In the genomic region with DNA sequence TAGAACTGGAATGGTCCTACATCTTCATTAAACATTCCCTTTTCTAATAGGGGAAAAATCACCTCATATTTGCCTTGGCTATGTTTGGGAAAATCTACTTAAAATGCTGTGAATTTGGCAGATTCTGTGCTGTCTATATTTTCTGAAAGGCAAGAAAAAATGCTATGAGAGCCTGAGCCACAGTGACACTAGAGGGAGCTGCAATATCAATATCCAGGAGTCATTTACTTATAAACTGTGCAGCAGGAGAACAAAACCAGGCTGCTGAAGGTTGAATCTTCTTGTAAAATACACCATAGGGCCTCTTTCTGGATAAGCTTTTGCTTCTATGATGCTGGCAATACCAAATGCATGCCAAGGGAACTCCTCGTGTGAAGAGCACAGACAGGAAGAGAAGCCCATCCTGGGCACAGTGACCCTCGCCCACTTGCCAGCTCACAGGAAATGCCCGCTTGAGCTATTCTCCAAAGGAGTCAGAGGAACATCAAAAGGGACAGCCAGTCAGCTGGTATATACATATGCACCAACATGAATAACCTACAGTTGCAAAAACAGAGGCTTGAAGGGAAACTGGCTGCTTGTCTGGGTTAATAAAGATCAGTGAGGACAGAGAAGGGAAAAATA, we compare ENCODE assay signal across 8 cellular contexts. TPM values are rescaled to one million over a fixed set of nuclear protein-coding genes. Genes with fewer than 3 reads are reported as not detected.
DNase-seq lines count a peak whose midpoint lies in the region; ATAC-seq and TF ChIP-seq lines count a peak whose summit lies in the region.

No MANE protein-coding gene starts in this region.

- peak; percentile 70 for ATAC-seq in naive thymus-derived CD4-positive, alpha-beta T cell
- no peak for ATAC-seq in GM19467 (IDR thresholded peaks at IDR 0.05; ENCODE audit: unreplicated experiment)
- no peak for ATAC-seq in GM18520 (IDR thresholded peaks at IDR 0.05; ENCODE audit: unreplicated experiment)

- TF ChIP-seq EP300 in esophagus muscularis mucosa (IDR thresholded peaks at IDR 0.05): no peak

- H3K4me3 ChIP-seq in esophagus muscularis mucosa: no peak overlapping the region
- no peak overlapping the region for H3K4me3 ChIP-seq in naive thymus-derived CD4-positive, alpha-beta T cell (ENCODE audit: low read length)

- intact Hi-C loops in esophagus muscularis mucosa (cut with DNase I): loop anchor here (5.0 kb wide), 2 partner anchors 378 to 423 kb away; no protein-coding TSS in a partner anchor
- intact Hi-C loops in naive thymus-derived CD4-positive, alpha-beta T cell (cut with micrococcal nuclease): loop anchor here (1.0 to 2.0 kb wide), 5 partner anchors 68 to 424 kb away; no protein-coding TSS in a partner anchor

- DNase-seq in ACHN (peak; percentile 68), GM04504 (ENCODE audit: low read depth) (peak; percentile 41), NCI-H2029 (lab: John Stamatoyannopoulos, UW) (peak; percentile 1), esophagus muscularis mucosa (ENCODE audit: extremely low spot score) (peak; percentile 47)
- DNase-seq in naive thymus-derived CD4-positive, alpha-beta T cell: peak in 7 of 9 donors; percentile 19 to 63 (median 47)

- WGBS in esophagus muscularis mucosa: 59% methylated on average over 3 of the region's 3 CpGs

- POLR2A ChIA-PET in naive thymus-derived CD4-positive, alpha-beta T cell (lab: Charles Lee): interaction anchor here (0.6 kb wide), 1 partner anchor 488 kb away, joined by 3 read pairs; no protein-coding TSS in a partner anchor

- no peaks in the 10 kb centered on the region for H3K9me3 ChIP-seq in esophagus muscularis mucosa
- no peaks in the 10 kb centered on the region for H3K9me3 ChIP-seq in naive thymus-derived CD4-positive, alpha-beta T cell (ENCODE audit: control insufficient read depth in 2 of 3, low read length in 3 of 3)

- no peaks in the 10 kb centered on the region for H3K27me3 ChIP-seq in esophagus muscularis mucosa
- H3K27me3 ChIP-seq in naive thymus-derived CD4-positive, alpha-beta T cell (ENCODE audit: control insufficient read depth in 2 of 2, insufficient read depth in 2 of 2, low read length in 2 of 2): no peaks in the 10 kb centered on the region

- peaks cover 0 to 12% (median 6%) of the 10 kb centered on the region in 7 donors for H3K4me1 Mint-ChIP-seq in naive thymus-derived CD4-positive, alpha-beta T cell

- H3K36me3 ChIP-seq in esophagus muscularis mucosa: peaks cover 0 to 12% (median 9%) of the 10 kb centered on the region in 4 donors
- no peaks in the 10 kb centered on the region for H3K36me3 ChIP-seq in naive thymus-derived CD4-positive, alpha-beta T cell (ENCODE audit: control insufficient read depth in 2 of 3, insufficient read depth in 3 of 3, low read length in 3 of 3)

- H3K36me3 Mint-ChIP-seq in naive thymus-derived CD4-positive, alpha-beta T cell: peaks cover 0 to 8% (median under 1%) of the 10 kb centered on the region in 5 donors

- no peak overlapping the region for H3K27ac Mint-ChIP-seq in naive thymus-derived CD4-positive, alpha-beta T cell

- TF ChIP-seq POLR2A in esophagus muscularis mucosa (IDR thresholded peaks at IDR 0.05; ENCODE audit: low read depth): no peak

- H3K27ac ChIP-seq in VCaP: no peak overlapping the region
- H3K27ac ChIP-seq in esophagus muscularis mucosa (replicated peaks in 1 of 4): no peak overlapping the region
- no peak overlapping the region for H3K27ac ChIP-seq in naive thymus-derived CD4-positive, alpha-beta T cell (ENCODE audit: low read depth, low read length)

- H3K4me3 Mint-ChIP-seq in naive thymus-derived CD4-positive, alpha-beta T cell: no peak overlapping the region

- CTCF ChIA-PET in naive thymus-derived CD4-positive, alpha-beta T cell (lab: Charles Lee): interaction anchor here (0.5 to 4.9 kb wide), 14 partner anchors 12 to 516 kb away, joined by 3 to 43 read pairs (median 4); no protein-coding TSS in a partner anchor

- peaks cover 0 to 8% (median 7%) of the 10 kb centered on the region in 4 donors for H3K4me1 ChIP-seq in esophagus muscularis mucosa
- no peaks in the 10 kb centered on the region for H3K4me1 ChIP-seq in naive thymus-derived CD4-positive, alpha-beta T cell (ENCODE audit: control insufficient read depth in 2 of 2, insufficient read depth in 2 of 2, low read length in 2 of 2)

- no peaks in the 10 kb centered on the region for H3K9me3 Mint-ChIP-seq in naive thymus-derived CD4-positive, alpha-beta T cell

- in situ Hi-C loops in ACHN (cut with HindIII; ENCODE audit: low pct_ligation_motif_present, low pct_unique_long_range_greater_than_20kb, low sequenced_read_pairs): loop anchor here (25.0 kb wide), 1 partner anchor 418 kb away; no protein-coding TSS in a partner anchor

- no peaks in the 10 kb centered on the region for H3K27me3 Mint-ChIP-seq in naive thymus-derived CD4-positive, alpha-beta T cell

- TF ChIP-seq CTCF in VCaP (conservative IDR thresholded peaks at IDR 0.05): peak; percentile 98
- TF ChIP-seq CTCF in esophagus muscularis mucosa (IDR thresholded peaks at IDR 0.05): peak; percentile 59 to 72 (median 63)

RNA-seq across cellular contexts. Expression of a gene that starts 48.0 kb away (rescaled TPM):
- 100 to 1,000 TPM in 3 of 4 donors, 10 to 100 TPM in 1; 92.2 to 165 (median 131) TPM for total RNA-seq in esophagus muscularis mucosa
- 10 to 100 TPM; 17.5 to 24.4 (median 21.7) TPM for total RNA-seq in naive thymus-derived CD4-positive, alpha-beta T cell
- polyA plus RNA-seq in naive thymus-derived CD4-positive, alpha-beta T cell: 100 to 1,000 TPM in 1 of 2 donors, 10 to 100 TPM in 1; 74.7 to 101 TPM

Comparison
In these comparisons a context has a peak if more than half of its experiments do, and no peak if none do; other contexts are left out.
1. DNase-seq: peak in every context shown above with its lines; median percentile 68 in ACHN; 47 in esophagus muscularis mucosa; 47 in naive thymus-derived CD4-positive, alpha-beta T cell; 41 in GM04504; 1 in NCI-H2029.